Comparison of ENCODE assay signal across 26 cellular contexts in genomic region chr5:107422494-107422893, GRCh38.
A peak's percentile ranks its signal among the peaks of the same experiment; 100 is the strongest.
DNase-seq lines count a peak whose midpoint lies in the region; ATAC-seq lines count a peak whose summit lies in the region.
"Had no signal": no experiment of that assay in that cellular context is flagged by ENCODE, and none has a peak within 500 bp of the region (broad histone marks: within the 10 kb centered on the region; RNA-seq: fewer than 3 reads in every experiment).

No MANE protein-coding gene starts in this region.

- no peaks in the 10 kb centered on the region for H3K9me3 ChIP-seq in aorta (ENCODE audit: control insufficient read depth, low read length)
- H3K9me3 ChIP-seq: pancreas, SK-N-SH, thoracic aorta had no signal

- no peak overlapping the region for H3K4me3 ChIP-seq in aorta (ENCODE audit: low read length in 2 of 2)
- H3K4me3 ChIP-seq: hepatocyte, pancreas, thoracic aorta had no signal

- no peaks in the 10 kb centered on the region for H3K27me3 ChIP-seq in aorta (ENCODE audit: control insufficient read depth in 1 of 2, insufficient read depth in 2 of 2, low read length in 1 of 2)
- H3K27me3 ChIP-seq: hepatocyte, pancreas had no signal

- intact Hi-C loops in left ventricle myocardium superior (cut with micrococcal nuclease) (no loop called here), left cardiac atrium (cut with DNase I) (no loop called here), aorta (cut with DNase I) (loop anchor here (10.0 kb wide), 3 partner anchors 122 to 252 kb away; partner anchors contain the start of gene EFNA5 (in 2 of the 2))

- no peak overlapping the region for H3K27ac ChIP-seq in aorta (ENCODE audit: low read depth in 1 of 2, low read length in 2 of 2)
- H3K27ac ChIP-seq: C4-2B, hepatocyte, pancreas, thoracic aorta had no signal

- 80 to 83% methylated on average over 4 of the region's 4 CpGs for WGBS in aorta, 2 donors

- peak; percentile 48 for ATAC-seq in left ventricle myocardium superior
- ATAC-seq in left cardiac atrium: no peak
- peak; percentile 31 for ATAC-seq in aorta (ENCODE audit: low FRiP score)
- no peak for ATAC-seq in GM19023 (IDR thresholded peaks at IDR 0.05; ENCODE audit: unreplicated experiment)
- ATAC-seq: activated CD8-positive, alpha-beta T cell treated with anti-CD3 and anti-CD28 coated beads for 36 hours; activated T-cell treated with anti-CD3 and anti-CD28 coated beads, Interleukin-2, amount 50 U/mL, for 4 hours; pancreas; PC-3; sciatic nerve; stimulated activated effector memory CD8-positive, alpha-beta T cell treated with anti-CD3 and anti-CD28 coated beads, Interleukin-12 subunit alpha, Interleukin-12 subunit beta, amount 100 ng/mL, for 72 hours had no signal

- DNase-seq in left ventricle myocardium superior (no peak), left cardiac atrium (no peak), NCI-H146 (lab: John Stamatoyannopoulos, UW) (peak; percentile 57), glomerular visceral epithelial cell (ENCODE audit: extremely low spot score) (peak; percentile 7), aorta (no peak), RKO (ENCODE audit: low spot score) (no peak)
- DNase-seq in stimulated activated CD4-positive, alpha-beta T cell treated with anti-CD3 and anti-CD28 coated beads, Interleukin-4, amount 100 ng/mL, for 1 hour: no peak
- DNase-seq: activated B cell treated with CpG ODN at 0.5 μM for 24 hours; activated CD8-positive, alpha-beta T cell treated with anti-CD3 and anti-CD28 coated beads for 36 hours; activated naive CD4-positive, alpha-beta T cell treated with anti-CD3 and anti-CD28 coated beads for 36 hours; activated T-cell treated with anti-CD3 and anti-CD28 coated beads, Interleukin-2, amount 50 U/mL, for 4 hours; amygdala; caudate nucleus; GF-D8; HCEC 1CT; natural killer cell; NCI-H774; pancreas; PC-3; SK-N-SH had no signal

- H3K36me3 ChIP-seq in aorta (ENCODE audit: control insufficient read depth in 1 of 2, insufficient read depth in 2 of 2, low read length in 1 of 2): no peaks in the 10 kb centered on the region
- H3K36me3 ChIP-seq: pancreas, thoracic aorta had no signal

- peaks cover 2 to 3% of the 10 kb centered on the region in 2 donors for H3K4me1 ChIP-seq in aorta (ENCODE audit: control insufficient read depth in 1 of 2, insufficient read depth in 2 of 2, low read length in 2 of 2)
- H3K4me1 ChIP-seq: pancreas had no signal

Comparison
In these comparisons a context has a peak if more than half of its experiments do, and no peak if none do; other contexts are left out.
1. ATAC-seq: peak in left ventricle myocardium superior (single experiment) and aorta (single experiment); none in left cardiac atrium (0 of 2) and GM19023 (single experiment).
2. DNase-seq: peak in NCI-H146 (single experiment) and glomerular visceral epithelial cell (single experiment); none in left ventricle myocardium superior (single experiment), left cardiac atrium (single experiment), aorta (0 of 2), RKO (single experiment) and stimulated activated CD4-positive, alpha-beta T cell treated with anti-CD3 and anti-CD28 coated beads, Interleukin-4, amount 100 ng/mL, for 1 hour (single experiment).
3. intact Hi-C loops: an anchor here in aorta (10.0 kb wide); none called in left ventricle myocardium superior and left cardiac atrium.